1 cellular context compared by ENCODE assay signal in the genomic region with DNA sequence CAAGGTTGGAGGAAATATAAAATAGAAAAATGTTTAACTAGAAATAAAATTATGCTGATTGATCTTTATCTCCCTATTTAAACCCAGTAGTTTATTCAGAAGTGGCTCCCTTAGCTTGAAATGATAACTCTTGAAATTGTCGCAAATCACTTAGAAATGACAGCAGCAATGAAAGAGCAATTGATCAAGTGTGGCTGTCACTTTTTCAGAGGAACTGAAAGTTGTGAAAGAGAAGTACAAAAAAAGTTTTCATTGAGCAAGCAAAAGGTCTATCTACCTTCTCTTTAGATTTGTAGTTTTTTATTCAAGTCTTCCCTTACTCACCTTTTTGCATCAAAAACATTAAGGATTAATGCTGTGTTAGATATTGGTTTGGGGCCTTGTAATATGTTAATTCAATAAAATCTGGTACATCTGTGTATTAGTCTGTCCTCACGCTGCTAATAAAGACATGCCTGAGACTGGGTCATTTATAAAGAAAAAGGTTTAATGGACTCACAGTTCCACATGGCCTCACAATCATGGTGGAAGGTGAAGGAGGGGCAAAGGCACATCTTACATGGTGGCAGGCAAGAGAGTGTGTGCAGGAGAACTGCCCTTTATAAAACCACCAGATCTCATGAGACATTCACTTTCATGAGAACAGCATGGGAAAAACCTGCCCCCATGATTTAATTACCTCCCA.
A peak's percentile ranks its signal among the peaks of the same experiment; 100 is the strongest.
TF ChIP-seq lines count a peak whose summit lies in the region.

No MANE protein-coding gene starts in this region.

TF ChIP-seq in K562, 482 proteins besides CTCF, POLR2A, EP300 and RAD21 (continued from another document):
- TF ChIP-seq PBX2 (CRISPR knock-in tag; IDR thresholded peaks at IDR 0.05; ENCODE audit: low read depth) (no peak), PBX2 (tag; conservative IDR thresholded peaks at IDR 0.05; ENCODE audit: low read depth) (peak; percentile 76), MEIS2 (IDR thresholded peaks at IDR 0.05; ENCODE audit: partially characterized antibody) (peak; percentile 76), POLR3A (IDR thresholded peaks at IDR 0.05; ENCODE audit: borderline replicate concordance, extremely low read depth, insufficient read depth, insufficient read length) (no peak), LCOR (CRISPR knock-in tag; IDR thresholded peaks at IDR 0.05) (no peak), ZNF175 (CRISPR knock-in tag; IDR thresholded peaks at IDR 0.05; ENCODE audit: low read depth) (no peak), SMC3 (conservative IDR thresholded peaks at IDR 0.05; ENCODE audit: insufficient read depth, low read depth, low read length) (no peak)
- TF ChIP-seq, protein P1, sequence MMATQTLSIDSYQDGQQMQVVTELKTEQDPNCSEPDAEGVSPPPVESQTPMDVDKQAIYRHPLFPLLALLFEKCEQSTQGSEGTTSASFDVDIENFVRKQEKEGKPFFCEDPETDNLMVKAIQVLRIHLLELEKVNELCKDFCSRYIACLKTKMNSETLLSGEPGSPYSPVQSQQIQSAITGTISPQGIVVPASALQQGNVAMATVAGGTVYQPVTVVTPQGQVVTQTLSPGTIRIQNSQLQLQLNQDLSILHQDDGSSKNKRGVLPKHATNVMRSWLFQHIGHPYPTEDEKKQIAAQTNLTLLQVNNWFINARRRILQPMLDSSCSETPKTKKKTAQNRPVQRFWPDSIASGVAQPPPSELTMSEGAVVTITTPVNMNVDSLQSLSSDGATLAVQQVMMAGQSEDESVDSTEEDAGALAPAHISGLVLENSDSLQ (IDR thresholded peaks at IDR 0.05): peak; percentile 46
